ENCODE assay signal across 8 cellular contexts in genomic region chr19:48719263-48720171, GRCh38. TPM values are rescaled to one million over a fixed set of nuclear protein-coding genes. Genes with fewer than 3 reads are reported as not detected.
DNase-seq lines count a peak whose midpoint lies in the region; ATAC-seq lines count a peak whose summit lies in the region.

A gene with protein sequence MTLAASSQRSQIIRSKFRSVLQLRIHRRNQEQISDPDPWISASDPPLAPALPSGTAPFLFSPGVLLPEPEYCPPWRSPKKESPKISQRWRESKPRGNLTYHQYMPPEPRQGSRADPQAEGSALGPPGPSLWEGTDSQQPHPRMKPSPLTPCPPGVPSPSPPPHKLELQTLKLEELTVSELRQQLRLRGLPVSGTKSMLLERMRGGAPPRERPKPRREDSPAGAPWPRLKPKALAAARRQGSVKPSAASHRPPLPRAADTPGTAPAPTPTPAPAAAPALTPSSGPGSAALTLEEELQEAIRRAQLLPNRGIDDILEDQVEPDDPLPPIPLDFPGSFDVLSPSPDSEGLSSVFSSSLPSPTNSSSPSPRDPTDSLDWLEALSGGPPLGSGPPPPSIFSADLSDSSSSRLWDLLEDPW (minus strand): TSS chr19:48719725. CDS start chr19:48719031, 694 bp downstream.

- H3K27ac ChIP-seq in Karpas-422 (ENCODE audit: low read length) (peak within 1 kb of the TSS; percentile 62; the same call in 1 of the 2 replicates), cingulate gyrus (ENCODE audit: low read depth, low read length) (peak within 1 kb of the TSS; percentile 99)
- H3K27ac ChIP-seq in naive thymus-derived CD4-positive, alpha-beta T cell (ENCODE audit: low read depth, low read length): peak within 1 kb of the TSS; percentile 80

- H3K36me3 Mint-ChIP-seq in naive thymus-derived CD4-positive, alpha-beta T cell: no peaks in the 10 kb centered on the region

- peak within 1 kb of the TSS; percentile 71 for H3K9ac ChIP-seq in Karpas-422 (ENCODE audit: low read length)

- H3K9me2 ChIP-seq in Karpas-422 (replicated peaks; ENCODE audit: insufficient read depth, low read length): no peaks in the 10 kb centered on the region

- peak within 1 kb of the TSS; percentile 78 for H3K4me2 ChIP-seq in Karpas-422 (ENCODE audit: low read depth, low read length, poor library complexity, severe bottlenecking)

- H3K4me1 ChIP-seq in Karpas-422 (ENCODE audit: low read length): peaks cover 23% of the 10 kb centered on the region
- peaks cover 8% of the 10 kb centered on the region in 2 donors for H3K4me1 ChIP-seq in naive thymus-derived CD4-positive, alpha-beta T cell (ENCODE audit: control insufficient read depth in 2 of 2, insufficient read depth in 2 of 2, low read length in 2 of 2)

- H3K4me1 Mint-ChIP-seq in naive thymus-derived CD4-positive, alpha-beta T cell: peaks cover 12 to 24% (median 18%) of the 10 kb centered on the region in 7 donors

- H4K20me1 ChIP-seq in Karpas-422 (ENCODE audit: insufficient read depth, low read depth, low read length): no peaks in the 10 kb centered on the region

- no peaks in the 10 kb centered on the region for H3K9me3 ChIP-seq in Karpas-422 (ENCODE audit: low read length)
- no peaks in the 10 kb centered on the region for H3K9me3 ChIP-seq in naive thymus-derived CD4-positive, alpha-beta T cell (ENCODE audit: control insufficient read depth in 2 of 3, low read length in 3 of 3)

- no peak for ATAC-seq in naive thymus-derived CD4-positive, alpha-beta T cell
- no peak for ATAC-seq in GM19324 (IDR thresholded peaks at IDR 0.05; ENCODE audit: low FRiP score, unreplicated experiment)
- ATAC-seq in GM21723 (IDR thresholded peaks at IDR 0.05; ENCODE audit: unreplicated experiment): no peak
- ATAC-seq in HG03139 (IDR thresholded peaks at IDR 0.05; ENCODE audit: unreplicated experiment): no peak
- ATAC-seq in GM19395 (IDR thresholded peaks at IDR 0.05; ENCODE audit: unreplicated experiment): no peak

- POLR2A ChIA-PET in naive thymus-derived CD4-positive, alpha-beta T cell (lab: Charles Lee): no interaction called here

- no peaks in the 10 kb centered on the region for H3K79me2 ChIP-seq in Karpas-422 (ENCODE audit: low read length)

- H3K9me3 Mint-ChIP-seq in naive thymus-derived CD4-positive, alpha-beta T cell: no peaks in the 10 kb centered on the region

- DNase-seq in AG08396 (ENCODE audit: low spot score) (peak; percentile 2), Karpas-422 (no peak)
- DNase-seq in naive thymus-derived CD4-positive, alpha-beta T cell: no peak

- intact Hi-C loops in naive thymus-derived CD4-positive, alpha-beta T cell (cut with micrococcal nuclease): loop anchor here (1.0 to 10.0 kb wide), 7 partner anchors 19 to 1155 kb away; partner anchors contain the start of genes RPL18 (in 2 of the 2), SPHK2 (in 2 of the 2), AKT1S1 (in 1 of the 2) and DBP (in 1 of the 2)

- H3K4me3 Mint-ChIP-seq in naive thymus-derived CD4-positive, alpha-beta T cell: peak within 1 kb of the TSS; percentile 80 to 99 (median 97)

- H3K27me3 Mint-ChIP-seq in naive thymus-derived CD4-positive, alpha-beta T cell: no peaks in the 10 kb centered on the region

- H3K36me3 ChIP-seq in Karpas-422 (ENCODE audit: insufficient read depth, low read length): no peaks in the 10 kb centered on the region
- no peaks in the 10 kb centered on the region for H3K36me3 ChIP-seq in naive thymus-derived CD4-positive, alpha-beta T cell (ENCODE audit: control insufficient read depth in 2 of 3, insufficient read depth in 3 of 3, low read length in 3 of 3)

- H3K4me3 ChIP-seq in Karpas-422 (ENCODE audit: low read length): peak within 1 kb of the TSS; percentile 66
- H3K4me3 ChIP-seq in naive thymus-derived CD4-positive, alpha-beta T cell (ENCODE audit: low read length): peak within 1 kb of the TSS; percentile 92

- CTCF ChIA-PET in naive thymus-derived CD4-positive, alpha-beta T cell (lab: Charles Lee): no interaction called here

- peak within 1 kb of the TSS; percentile 98 to 100 (median 99) for H3K27ac Mint-ChIP-seq in naive thymus-derived CD4-positive, alpha-beta T cell

- no peaks in the 10 kb centered on the region for H3K27me3 ChIP-seq in Karpas-422 (ENCODE audit: low read length)
- H3K27me3 ChIP-seq in naive thymus-derived CD4-positive, alpha-beta T cell (ENCODE audit: control insufficient read depth in 2 of 2, insufficient read depth in 2 of 2, low read length in 2 of 2): no peaks in the 10 kb centered on the region

- peak within 1 kb of the TSS; percentile 22; the same call in 1 of the 2 replicates for H2AFZ ChIP-seq in Karpas-422 (ENCODE audit: low read length)

RNA-seq across cellular contexts. Expression of the gene that starts here (rescaled TPM):
- total RNA-seq in Karpas-422 (2014; rRNA removed; shearing (Covaris generic); ENCODE audit: low replicate concordance): 0.58 and 0.78 TPM in 2 replicates
- total RNA-seq in naive thymus-derived CD4-positive, alpha-beta T cell: 1 to 10 TPM in 3 of 5 experiments, under 1 TPM in 2; 0.80 to 2.1 (median 1.3) TPM
- under 1 TPM; 0.25 to 0.87 TPM for polyA plus RNA-seq in naive thymus-derived CD4-positive, alpha-beta T cell
